16 cellular contexts compared by ENCODE assay signal in genomic region chr6:31967926-31968320, GRCh38. TPM values are rescaled to one million over a fixed set of nuclear protein-coding genes. Genes with fewer than 3 reads are reported as not detected.
DNase-seq lines count a peak whose midpoint lies in the region; ATAC-seq and TF ChIP-seq lines count a peak whose summit lies in the region.
"Had no signal": no experiment of that assay in that cellular context is flagged by ENCODE, and none has a peak within 500 bp of the region (broad histone marks: within the 10 kb centered on the region; RNA-seq: fewer than 3 reads in every experiment).

No MANE protein-coding gene starts in this region.

- H3K4me1 Mint-ChIP-seq in stimulated activated naive CD8-positive, alpha-beta T cell treated with anti-CD3 and anti-CD28 coated beads, Interleukin-15, amount 100 ng/mL, for 72 hours, result peaks cover 47% of the 10 kb centered on the region
- peaks cover 26% of the 10 kb centered on the region for H3K4me1 Mint-ChIP-seq in activated naive CD8-positive, alpha-beta T cell treated with anti-CD3 and anti-CD28 coated beads for 36 hours
- H3K4me1 Mint-ChIP-seq in nephron progenitor cell, result peaks cover 25% of the 10 kb centered on the region

- no peak for DNase-seq in stimulated activated naive CD8-positive, alpha-beta T cell treated with anti-CD3 and anti-CD28 coated beads, Interleukin-15, amount 100 ng/mL, for 72 hours
- DNase-seq in stimulated activated naive CD8-positive, alpha-beta T cell treated with anti-CD3 and anti-CD28 coated beads, Interleukin-15, Interleukin-2, amounts not matched to agents 100 U/mL and 50 U/mL, for 24 hours, result no peak
- DNase-seq in activated naive CD8-positive, alpha-beta T cell treated with anti-CD3 and anti-CD28 coated beads for 36 hours, result no peak
- no peak for DNase-seq in nephron progenitor cell
- no peak for DNase-seq in COLO668 (lab: John Stamatoyannopoulos, UW; ENCODE audit: unreplicated experiment)
- DNase-seq in colonic mucosa, result no peak
- no peak for DNase-seq in NCI-H1930 (lab: John Stamatoyannopoulos, UW)
- DNase-seq: BE2C; HFFc6; KBM-7; NCI-H146; NCI-H2107; NCI-H226; NCI-H69; NK-92 treated with Interleukin-12 subunit alpha and Interleukin-12 subunit beta, amount 100 ng/mL, for 24 hours; OCI-M1 had no signal

- H3K27me3 ChIP-seq in colonic mucosa, result no peaks in the 10 kb centered on the region
- H3K27me3 ChIP-seq: BE2C had no signal

- H3K36me3 ChIP-seq in colonic mucosa, result peaks cover 4% of the 10 kb centered on the region

- H3K27ac Mint-ChIP-seq in stimulated activated naive CD8-positive, alpha-beta T cell treated with anti-CD3 and anti-CD28 coated beads, Interleukin-15, amount 100 ng/mL, for 72 hours, result peak overlapping the region; percentile 75 to 85
- peak overlapping the region; percentile 18 for H3K27ac Mint-ChIP-seq in activated naive CD8-positive, alpha-beta T cell treated with anti-CD3 and anti-CD28 coated beads for 36 hours
- peak overlapping the region; percentile 71 for H3K27ac Mint-ChIP-seq in nephron progenitor cell
- H3K27ac Mint-ChIP-seq: HFFc6 had no signal

- H3K4me3 ChIP-seq in colonic mucosa, result no peak overlapping the region

- ATAC-seq in stimulated activated naive CD8-positive, alpha-beta T cell treated with anti-CD3 and anti-CD28 coated beads, Interleukin-15, amount 100 ng/mL, for 72 hours, result no peak
- ATAC-seq in stimulated activated naive CD8-positive, alpha-beta T cell treated with anti-CD3 and anti-CD28 coated beads, Interleukin-15, Interleukin-2, amounts not matched to agents 100 U/mL and 50 U/mL, for 24 hours, result no peak

- no peak for TF ChIP-seq CTCF in nephron progenitor cell (IDR thresholded peaks at IDR 0.05)
- no peak for TF ChIP-seq CTCF in colonic mucosa (IDR thresholded peaks at IDR 0.05)

- H3K4me3 Mint-ChIP-seq in stimulated activated naive CD8-positive, alpha-beta T cell treated with anti-CD3 and anti-CD28 coated beads, Interleukin-15, amount 100 ng/mL, for 72 hours, result no peak overlapping the region
- no peak overlapping the region for H3K4me3 Mint-ChIP-seq in activated naive CD8-positive, alpha-beta T cell treated with anti-CD3 and anti-CD28 coated beads for 36 hours
- H3K4me3 Mint-ChIP-seq in nephron progenitor cell, result no peak overlapping the region
- H3K4me3 Mint-ChIP-seq: HFFc6 had no signal

- H3K9ac ChIP-seq in colonic mucosa (ENCODE audit: low read depth in 2 of 2, low read length in 2 of 2), result no peak overlapping the region

- H3K9me3 ChIP-seq in colonic mucosa, result no peaks in the 10 kb centered on the region
- H3K9me3 ChIP-seq: BE2C had no signal

- H3K4me1 ChIP-seq in colonic mucosa, result peaks cover 1% of the 10 kb centered on the region
- H3K4me1 ChIP-seq: BE2C had no signal

- H3K27me3 Mint-ChIP-seq in stimulated activated naive CD8-positive, alpha-beta T cell treated with anti-CD3 and anti-CD28 coated beads, Interleukin-15, amount 100 ng/mL, for 72 hours, result no peaks in the 10 kb centered on the region
- H3K27me3 Mint-ChIP-seq in activated naive CD8-positive, alpha-beta T cell treated with anti-CD3 and anti-CD28 coated beads for 36 hours, result no peaks in the 10 kb centered on the region
- H3K27me3 Mint-ChIP-seq in nephron progenitor cell (ENCODE audit: low read depth, poor library complexity), result no peaks in the 10 kb centered on the region

- intact Hi-C loops in colonic mucosa (cut with DNase I), result no loop called here

- peaks cover 21% of the 10 kb centered on the region for H3K36me3 Mint-ChIP-seq in activated naive CD8-positive, alpha-beta T cell treated with anti-CD3 and anti-CD28 coated beads for 36 hours
- peaks cover 31% of the 10 kb centered on the region for H3K36me3 Mint-ChIP-seq in nephron progenitor cell (ENCODE audit: low read depth)

- no peaks in the 10 kb centered on the region for H3K9me3 Mint-ChIP-seq in stimulated activated naive CD8-positive, alpha-beta T cell treated with anti-CD3 and anti-CD28 coated beads, Interleukin-15, amount 100 ng/mL, for 72 hours
- no peaks in the 10 kb centered on the region for H3K9me3 Mint-ChIP-seq in activated naive CD8-positive, alpha-beta T cell treated with anti-CD3 and anti-CD28 coated beads for 36 hours
- H3K9me3 Mint-ChIP-seq in nephron progenitor cell, result no peaks in the 10 kb centered on the region

- H3K27ac ChIP-seq in colonic mucosa, result no peak overlapping the region

RNA-seq across cellular contexts. Expression of gene DXO, which starts 4.0 kb away (rescaled TPM):
- total RNA-seq in activated naive CD8-positive, alpha-beta T cell treated with anti-CD3 and anti-CD28 coated beads for 36 hours, result 10 to 100 TPM; 15.6 to 16.3 TPM
- total RNA-seq in colonic mucosa, result 10 to 100 TPM; 13.0 to 16.1 TPM

RNA-seq across cellular contexts. Expression of gene SKIC2, which starts 8.9 kb away (rescaled TPM):
- 10 to 100 TPM; 84.6 to 90.9 TPM for total RNA-seq in activated naive CD8-positive, alpha-beta T cell treated with anti-CD3 and anti-CD28 coated beads for 36 hours
- total RNA-seq in colonic mucosa, result 10 to 100 TPM; 52.5 to 81.1 TPM

RNA-seq across cellular contexts. Expression of gene NELFE, which starts 9.2 kb away (rescaled TPM):
- total RNA-seq in activated naive CD8-positive, alpha-beta T cell treated with anti-CD3 and anti-CD28 coated beads for 36 hours, result 10 to 100 TPM; 73.8 to 75.5 TPM
- 10 to 100 TPM; 50.3 to 55.6 TPM for total RNA-seq in colonic mucosa

RNA-seq across cellular contexts. Expression of gene C4A, which starts 13.9 kb away (rescaled TPM):
- 1 to 10 TPM; 2.2 to 3.2 TPM for total RNA-seq in activated naive CD8-positive, alpha-beta T cell treated with anti-CD3 and anti-CD28 coated beads for 36 hours
- total RNA-seq in colonic mucosa, result 10 to 100 TPM; 15.9 to 23.4 TPM

RNA-seq across cellular contexts. Expression of gene CFB, which starts 22.0 kb away (rescaled TPM):
- total RNA-seq in activated naive CD8-positive, alpha-beta T cell treated with anti-CD3 and anti-CD28 coated beads for 36 hours, result under 1 TPM; 0.52 to 0.82 TPM
- total RNA-seq in colonic mucosa, result 10 to 100 TPM; 20.4 to 60.6 TPM

Comparison
In these comparisons a context has a peak if more than half of its experiments do, and no peak if none do; other contexts are left out.
1. H3K27ac Mint-ChIP-seq: peak in every context shown above with its lines; median percentile 80 in stimulated activated naive CD8-positive, alpha-beta T cell treated with anti-CD3 and anti-CD28 coated beads, Interleukin-15, amount 100 ng/mL, for 72 hours; 71 in nephron progenitor cell; 18 in activated naive CD8-positive, alpha-beta T cell treated with anti-CD3 and anti-CD28 coated beads for 36 hours.